ENCODE assay signal across 15 cellular contexts in genomic region chr18:58362829-58363231, GRCh38.
DNase-seq lines count a peak whose midpoint lies in the region; ATAC-seq and TF ChIP-seq lines count a peak whose summit lies in the region.
"Had no signal": no experiment of that assay in that cellular context is flagged by ENCODE, and none has a peak within 500 bp of the region (broad histone marks: within the 10 kb centered on the region; RNA-seq: fewer than 3 reads in every experiment).

No MANE protein-coding gene starts in this region.

- no peak for DNase-seq in HFFc6
- DNase-seq in left lobe of liver (ENCODE audit: low spot score): no peak
- DNase-seq in thyroid gland: no peak
- DNase-seq in activated CD4-positive, alpha-beta T cell treated with anti-CD3 and anti-CD28 coated beads, Interleukin-2, amount 10 ng/mL, durations not matched to agents 24 days and 14 days: no peak
- DNase-seq in GM19240 (ENCODE audit: insufficient read length, low spot score): no peak
- DNase-seq: activated CD8-positive, alpha-beta T cell treated with anti-CD3 and anti-CD28 coated beads, Interleukin-2, amount 10 ng/mL, durations not matched to agents 7 days and 5 days; activated naive CD4-positive, alpha-beta T cell treated with anti-CD3 and anti-CD28 coated beads, Interleukin-2, amount 10 ng/mL, durations not matched to agents 7 days and 5 days; COR-L47; esophagus squamous epithelium; naive thymus-derived CD4-positive, alpha-beta T cell; NCI-H1105; T-helper 9 cell had no signal

- peaks cover 29 to 34% of the 10 kb centered on the region in 2 donors for H3K4me1 ChIP-seq in thyroid gland

- intact Hi-C loops in thyroid gland (cut with DNase I): no loop called here
- intact Hi-C loops in activated CD4-positive, alpha-beta T cell treated with anti-CD3 and anti-CD28 coated beads, Interleukin-2, amount 10 ng/mL, durations not matched to agents 24 days and 14 days (cut with micrococcal nuclease): no loop called here

- H3K9me3 ChIP-seq in thyroid gland: no peaks in the 10 kb centered on the region
- H3K9me3 ChIP-seq: esophagus squamous epithelium had no signal

- peak overlapping the region; percentile 99 for H3K27ac Mint-ChIP-seq in HFFc6
- H3K27ac Mint-ChIP-seq in brain: peak overlapping the region; percentile 2 to 93 (median 54)
- H3K27ac Mint-ChIP-seq in activated CD4-positive, alpha-beta T cell treated with anti-CD3 and anti-CD28 coated beads, Interleukin-2, amount 10 ng/mL, durations not matched to agents 24 days and 14 days: no peak overlapping the region
- H3K27ac Mint-ChIP-seq: activated CD8-positive, alpha-beta T cell treated with anti-CD3 and anti-CD28 coated beads, Interleukin-2, amount 10 ng/mL, durations not matched to agents 7 days and 5 days; activated naive CD4-positive, alpha-beta T cell treated with anti-CD3 and anti-CD28 coated beads, Interleukin-2, amount 10 ng/mL, durations not matched to agents 7 days and 5 days; naive thymus-derived CD4-positive, alpha-beta T cell had no signal

- H3K36me3 Mint-ChIP-seq in HFFc6 (ENCODE audit: low read depth) (0 out of 2 replicates have a peak, but pooled peaks cover 5% of the 10 kb centered on the region), brain (peaks cover 63% of the 10 kb centered on the region)
- H3K36me3 Mint-ChIP-seq in activated CD4-positive, alpha-beta T cell treated with anti-CD3 and anti-CD28 coated beads, Interleukin-2, amount 10 ng/mL, durations not matched to agents 24 days and 14 days (ENCODE audit: low read depth): no peaks in the 10 kb centered on the region
- H3K36me3 Mint-ChIP-seq: activated naive CD4-positive, alpha-beta T cell treated with anti-CD3 and anti-CD28 coated beads, Interleukin-2, amount 10 ng/mL, durations not matched to agents 7 days and 5 days had no signal

- H3K27me3 ChIP-seq in thyroid gland: no peaks in the 10 kb centered on the region
- H3K27me3 ChIP-seq: esophagus squamous epithelium had no signal

- TF ChIP-seq CTCF in HFFc6 (IDR thresholded peaks at IDR 0.05) (no peak), brain (conservative IDR thresholded peaks at IDR 0.05) (no peak), thyroid gland (IDR thresholded peaks at IDR 0.05) (no peak)

- no peaks in the 10 kb centered on the region for H3K27me3 Mint-ChIP-seq in HFFc6 (ENCODE audit: insufficient read depth)
- H3K27me3 Mint-ChIP-seq in brain: no peaks in the 10 kb centered on the region
- H3K27me3 Mint-ChIP-seq in activated CD4-positive, alpha-beta T cell treated with anti-CD3 and anti-CD28 coated beads, Interleukin-2, amount 10 ng/mL, durations not matched to agents 24 days and 14 days: peaks cover 9% of the 10 kb centered on the region
- H3K27me3 Mint-ChIP-seq: activated naive CD4-positive, alpha-beta T cell treated with anti-CD3 and anti-CD28 coated beads, Interleukin-2, amount 10 ng/mL, durations not matched to agents 7 days and 5 days had no signal

- no peak overlapping the region for H3K4me3 ChIP-seq in thyroid gland (replicated peaks in 1 of 3)
- H3K4me3 ChIP-seq: esophagus squamous epithelium had no signal

- H3K36me3 ChIP-seq in thyroid gland: peaks cover 0 to 13% of the 10 kb centered on the region in 2 donors

- peak overlapping the region; percentile 84 for H3K4me3 Mint-ChIP-seq in HFFc6
- H3K4me3 Mint-ChIP-seq in brain: no peak overlapping the region
- H3K4me3 Mint-ChIP-seq in activated CD4-positive, alpha-beta T cell treated with anti-CD3 and anti-CD28 coated beads, Interleukin-2, amount 10 ng/mL, durations not matched to agents 24 days and 14 days: no peak overlapping the region
- H3K4me3 Mint-ChIP-seq: activated CD8-positive, alpha-beta T cell treated with anti-CD3 and anti-CD28 coated beads, Interleukin-2, amount 10 ng/mL, durations not matched to agents 7 days and 5 days; activated naive CD4-positive, alpha-beta T cell treated with anti-CD3 and anti-CD28 coated beads, Interleukin-2, amount 10 ng/mL, durations not matched to agents 7 days and 5 days; naive thymus-derived CD4-positive, alpha-beta T cell had no signal

- H3K27ac ChIP-seq in thyroid gland: peak overlapping the region; percentile 86 to 97 (median 93)

- no peak for TF ChIP-seq POLR2A in thyroid gland (IDR thresholded peaks at IDR 0.05)

- H3K9me3 Mint-ChIP-seq in HFFc6 (no peaks in the 10 kb centered on the region), brain (no peaks in the 10 kb centered on the region)
- no peaks in the 10 kb centered on the region for H3K9me3 Mint-ChIP-seq in activated CD4-positive, alpha-beta T cell treated with anti-CD3 and anti-CD28 coated beads, Interleukin-2, amount 10 ng/mL, durations not matched to agents 24 days and 14 days
- H3K9me3 Mint-ChIP-seq: activated naive CD4-positive, alpha-beta T cell treated with anti-CD3 and anti-CD28 coated beads, Interleukin-2, amount 10 ng/mL, durations not matched to agents 7 days and 5 days; naive thymus-derived CD4-positive, alpha-beta T cell had no signal

- 33 to 42% methylated on average over 2 of the region's 2 CpGs for WGBS in thyroid gland, 2 donors

- ATAC-seq in left lobe of liver (peak; percentile 76), esophagus mucosa (no peak), HG02759 (IDR thresholded peaks at IDR 0.05; ENCODE audit: unreplicated experiment) (no peak)
- ATAC-seq: activated CD8-positive, alpha-beta T cell treated with anti-CD3 and anti-CD28 coated beads, Interleukin-2, amount 10 ng/mL, durations not matched to agents 7 days and 5 days had no signal

- H3K4me1 Mint-ChIP-seq in HFFc6 (ENCODE audit: low read depth) (peaks cover 73% of the 10 kb centered on the region), brain (peaks cover 29% of the 10 kb centered on the region)
- H3K4me1 Mint-ChIP-seq in activated CD4-positive, alpha-beta T cell treated with anti-CD3 and anti-CD28 coated beads, Interleukin-2, amount 10 ng/mL, durations not matched to agents 24 days and 14 days: no peaks in the 10 kb centered on the region
- H3K4me1 Mint-ChIP-seq: activated naive CD4-positive, alpha-beta T cell treated with anti-CD3 and anti-CD28 coated beads, Interleukin-2, amount 10 ng/mL, durations not matched to agents 7 days and 5 days; naive thymus-derived CD4-positive, alpha-beta T cell had no signal
